In genomic region chr3:158846803-158847465, GRCh38 we compare ENCODE assay signal across 10 cellular contexts. TPM values are rescaled to one million over a fixed set of nuclear protein-coding genes. Genes with fewer than 3 reads are reported as not detected.
A peak's percentile ranks its signal among the peaks of the same experiment; 100 is the strongest.
DNase-seq lines count a peak whose midpoint lies in the region; ATAC-seq lines count a peak whose summit lies in the region.
"Had no signal": no experiment of that assay in that cellular context is flagged by ENCODE, and none has a peak within 500 bp of the region (broad histone marks: within the 10 kb centered on the region; RNA-seq: fewer than 3 reads in every experiment).

No MANE protein-coding gene starts in this region.

- H3K9me3 Mint-ChIP-seq in activated CD4-positive, alpha-beta memory T cell treated with anti-CD3 and anti-CD28 coated beads for 36 hours = no peaks in the 10 kb centered on the region
- no peaks in the 10 kb centered on the region for H3K9me3 Mint-ChIP-seq in activated T-cell treated with anti-CD3 and anti-CD28 coated beads, Interleukin-2, amount 50 U/mL, for 24 hours

- no peak overlapping the region for H3K27ac Mint-ChIP-seq in activated CD4-positive, alpha-beta memory T cell treated with anti-CD3 and anti-CD28 coated beads for 36 hours
- H3K27ac Mint-ChIP-seq in activated T-cell treated with anti-CD3 and anti-CD28 coated beads, Interleukin-2, amount 50 U/mL, for 24 hours = no peak overlapping the region

- CTCF ChIA-PET in activated CD4-positive, alpha-beta memory T cell treated with anti-CD3 and anti-CD28 coated beads for 36 hours (lab: Charles Lee) = interaction anchor here (0.8 to 5.5 kb wide), 12 partner anchors 10 to 958 kb away, joined by 3 to 90 read pairs (median 4); no protein-coding TSS in a partner anchor

- POLR2A ChIA-PET in activated CD4-positive, alpha-beta memory T cell treated with anti-CD3 and anti-CD28 coated beads for 36 hours (lab: Charles Lee) = no interaction called here

- H3K27me3 Mint-ChIP-seq in activated CD4-positive, alpha-beta memory T cell treated with anti-CD3 and anti-CD28 coated beads for 36 hours = no peaks in the 10 kb centered on the region
- H3K27me3 Mint-ChIP-seq in activated T-cell treated with anti-CD3 and anti-CD28 coated beads, Interleukin-2, amount 50 U/mL, for 24 hours = no peaks in the 10 kb centered on the region

- DNase-seq in left lobe of liver (ENCODE audit: low spot score) = no peak
- no peak for DNase-seq in activated CD4-positive, alpha-beta memory T cell treated with anti-CD3 and anti-CD28 coated beads for 36 hours
- no peak for DNase-seq in activated T-cell treated with anti-CD3 and anti-CD28 coated beads, Interleukin-2, amount 50 U/mL, for 24 hours
- no peak for DNase-seq in GDM1 (lab: John Stamatoyannopoulos, UW)
- DNase-seq: left ventricle myocardium inferior, NCI-H187 treated with DMSO at 0.1 percent for 48 hours, psoas muscle had no signal

- intact Hi-C loops in activated CD4-positive, alpha-beta memory T cell treated with anti-CD3 and anti-CD28 coated beads for 36 hours (cut with micrococcal nuclease) = no loop called here

- no peak overlapping the region for H3K4me3 Mint-ChIP-seq in activated CD4-positive, alpha-beta memory T cell treated with anti-CD3 and anti-CD28 coated beads for 36 hours
- no peak overlapping the region for H3K4me3 Mint-ChIP-seq in activated T-cell treated with anti-CD3 and anti-CD28 coated beads, Interleukin-2, amount 50 U/mL, for 24 hours

- no peaks in the 10 kb centered on the region for H3K4me1 Mint-ChIP-seq in activated CD4-positive, alpha-beta memory T cell treated with anti-CD3 and anti-CD28 coated beads for 36 hours (ENCODE audit: low read depth)
- peaks cover 13% of the 10 kb centered on the region for H3K4me1 Mint-ChIP-seq in activated T-cell treated with anti-CD3 and anti-CD28 coated beads, Interleukin-2, amount 50 U/mL, for 24 hours (ENCODE audit: low read depth)

- ATAC-seq in GM18909 (IDR thresholded peaks at IDR 0.05; ENCODE audit: poor library complexity, unreplicated experiment) (peak; percentile 88), GM21717 (IDR thresholded peaks at IDR 0.05; ENCODE audit: unreplicated experiment) (peak; percentile 96), HG03196 (IDR thresholded peaks at IDR 0.05; ENCODE audit: unreplicated experiment) (peak; percentile 84), left lobe of liver (peak; percentile 69)
- ATAC-seq: psoas muscle had no signal

- no peaks in the 10 kb centered on the region for H3K36me3 Mint-ChIP-seq in activated CD4-positive, alpha-beta memory T cell treated with anti-CD3 and anti-CD28 coated beads for 36 hours
- no peaks in the 10 kb centered on the region for H3K36me3 Mint-ChIP-seq in activated T-cell treated with anti-CD3 and anti-CD28 coated beads, Interleukin-2, amount 50 U/mL, for 24 hours (ENCODE audit: low read depth)

RNA-seq across cellular contexts. Expression of gene MFSD1, which starts 45.1 kb away (rescaled TPM):
- total RNA-seq in left lobe of liver = 28.5 TPM
- 10 to 100 TPM; 11.9 to 12.4 TPM for total RNA-seq in activated CD4-positive, alpha-beta memory T cell treated with anti-CD3 and anti-CD28 coated beads for 36 hours
